Comparison of ENCODE assay signal across 15 cellular contexts in genomic region chr7:149866817-149867447, GRCh38. TPM values are rescaled to one million over a fixed set of nuclear protein-coding genes. Genes with fewer than 3 reads are reported as not detected.
DNase-seq lines count a peak whose midpoint lies in the region; ATAC-seq, FAIRE-seq and TF ChIP-seq lines count a peak whose summit lies in the region.
"Had no signal": no experiment of that assay in that cellular context is flagged by ENCODE, and none has a peak within 500 bp of the region (broad histone marks: within the 10 kb centered on the region; RNA-seq: fewer than 3 reads in every experiment).

No MANE protein-coding gene starts in this region.

- peaks cover 20% of the 10 kb centered on the region for H3K36me3 Mint-ChIP-seq in activated CD4-positive, alpha-beta T cell treated with anti-CD3 and anti-CD28 coated beads for 36 hours (ENCODE audit: low read depth)
- H3K36me3 Mint-ChIP-seq in astrocyte (ENCODE audit: low read depth, unreplicated experiment): peaks cover 12% of the 10 kb centered on the region
- H3K36me3 Mint-ChIP-seq in naive thymus-derived CD8-positive, alpha-beta T cell: peaks cover 0 to 10% (median 9%) of the 10 kb centered on the region in 3 donors

- H3K4me1 Mint-ChIP-seq in activated CD4-positive, alpha-beta T cell treated with anti-CD3 and anti-CD28 coated beads for 36 hours: peaks cover 81% of the 10 kb centered on the region
- peaks cover 5% of the 10 kb centered on the region for H3K4me1 Mint-ChIP-seq in astrocyte (ENCODE audit: low read depth, unreplicated experiment)
- peaks cover 45 to 99% (median 94%) of the 10 kb centered on the region in 4 donors for H3K4me1 Mint-ChIP-seq in naive thymus-derived CD8-positive, alpha-beta T cell

- H3K4me3 ChIP-seq in astrocyte (ENCODE audit: insufficient read depth, low read depth, low read length) (no peak overlapping the region), SJCRH30 (no peak overlapping the region)
- H3K4me3 ChIP-seq: A549, coronary artery, heart right ventricle had no signal

- no peak for ATAC-seq in activated CD4-positive, alpha-beta T cell treated with anti-CD3 and anti-CD28 coated beads for 36 hours
- ATAC-seq in naive thymus-derived CD8-positive, alpha-beta T cell: no peak
- ATAC-seq in HG03565 (IDR thresholded peaks at IDR 0.05; ENCODE audit: unreplicated experiment) (no peak), HG02852 (IDR thresholded peaks at IDR 0.05; ENCODE audit: unreplicated experiment) (no peak)
- ATAC-seq: A549 had no signal

- POLR2A ChIA-PET in activated CD4-positive, alpha-beta T cell treated with anti-CD3 and anti-CD28 coated beads for 36 hours (lab: Charles Lee): interaction anchor here (1.1 kb wide), 1 partner anchor 12 kb away, joined by 3 read pairs; no protein-coding TSS in a partner anchor
- POLR2A ChIA-PET in naive thymus-derived CD8-positive, alpha-beta T cell (lab: Charles Lee): interaction anchor here (0.9 to 13.7 kb wide), 6 partner anchors 9 to 26 kb away, joined by 3 to 241 read pairs (median 15); partner anchors contain the start of gene ZNF862

- no peak overlapping the region for H2AFZ ChIP-seq in astrocyte (ENCODE audit: low read depth, low read length)

- no peak overlapping the region for H3K9ac ChIP-seq in astrocyte (ENCODE audit: low read length)

- H3K4me2 ChIP-seq in astrocyte (ENCODE audit: low read length): no peak overlapping the region
- H3K4me2 ChIP-seq: A549 had no signal

- no peaks in the 10 kb centered on the region for H3K27me3 Mint-ChIP-seq in activated CD4-positive, alpha-beta T cell treated with anti-CD3 and anti-CD28 coated beads for 36 hours
- peaks cover 9% of the 10 kb centered on the region for H3K27me3 Mint-ChIP-seq in astrocyte (ENCODE audit: low read depth, unreplicated experiment)
- no peaks in the 10 kb centered on the region for H3K27me3 Mint-ChIP-seq in naive thymus-derived CD8-positive, alpha-beta T cell
- H3K27me3 Mint-ChIP-seq: type B pancreatic cell had no signal

- TF ChIP-seq CTCF in astrocyte (IDR thresholded peaks at IDR 0.05; ENCODE audit: insufficient read depth, low read depth, low read length): no peak

- H3K27me3 ChIP-seq in astrocyte (ENCODE audit: insufficient read depth, low read length): no peaks in the 10 kb centered on the region
- no peaks in the 10 kb centered on the region for H3K27me3 ChIP-seq in SJCRH30
- H3K27me3 ChIP-seq: heart right ventricle had no signal

- no peaks in the 10 kb centered on the region for H3K9me3 Mint-ChIP-seq in activated CD4-positive, alpha-beta T cell treated with anti-CD3 and anti-CD28 coated beads for 36 hours (ENCODE audit: low read depth)
- no peaks in the 10 kb centered on the region for H3K9me3 Mint-ChIP-seq in astrocyte (ENCODE audit: unreplicated experiment)
- H3K9me3 Mint-ChIP-seq in naive thymus-derived CD8-positive, alpha-beta T cell: no peaks in the 10 kb centered on the region
- H3K9me3 Mint-ChIP-seq: type B pancreatic cell had no signal

- H3K36me3 ChIP-seq in astrocyte (ENCODE audit: insufficient read depth, low read length) (no peaks in the 10 kb centered on the region), SJCRH30 (no peaks in the 10 kb centered on the region)

- H3K9me3 ChIP-seq in astrocyte (ENCODE audit: insufficient read depth, low read depth, low read length): no peaks in the 10 kb centered on the region
- no peaks in the 10 kb centered on the region for H3K9me3 ChIP-seq in SJCRH30 (replicated peaks)
- H3K9me3 ChIP-seq: A549, heart right ventricle had no signal

- CTCF ChIA-PET in activated CD4-positive, alpha-beta T cell treated with anti-CD3 and anti-CD28 coated beads for 36 hours (lab: Charles Lee): interaction anchor here (0.8 kb wide), 1 partner anchor 241 kb away, joined by 3 read pairs; no protein-coding TSS in a partner anchor

- FAIRE-seq in astrocyte (lab: Jason Lieb, UNC): no peak
- FAIRE-seq: A549, G401.6 had no signal

- H3K27ac ChIP-seq in astrocyte (ENCODE audit: low read depth, low read length) (no peak overlapping the region), SJCRH30 (no peak overlapping the region)
- H3K27ac ChIP-seq: A549, coronary artery had no signal

- H3K4me3 Mint-ChIP-seq in activated CD4-positive, alpha-beta T cell treated with anti-CD3 and anti-CD28 coated beads for 36 hours: no peak overlapping the region
- H3K4me3 Mint-ChIP-seq in astrocyte (ENCODE audit: unreplicated experiment): no peak overlapping the region
- H3K4me3 Mint-ChIP-seq in naive thymus-derived CD8-positive, alpha-beta T cell: peak overlapping the region; percentile 60 to 87 (median 78)
- H3K4me3 Mint-ChIP-seq: type B pancreatic cell had no signal

- no peaks in the 10 kb centered on the region for H3K4me1 ChIP-seq in astrocyte (ENCODE audit: insufficient read depth, low read length)
- no peaks in the 10 kb centered on the region for H3K4me1 ChIP-seq in SJCRH30
- H3K4me1 ChIP-seq: A549 had no signal

- H3K79me2 ChIP-seq in astrocyte (ENCODE audit: insufficient read depth, low read length): no peaks in the 10 kb centered on the region

- intact Hi-C loops in activated CD4-positive, alpha-beta T cell treated with anti-CD3 and anti-CD28 coated beads for 36 hours (cut with DNase I, micrococcal nuclease): no loop called here

- H3K27ac Mint-ChIP-seq in activated CD4-positive, alpha-beta T cell treated with anti-CD3 and anti-CD28 coated beads for 36 hours: peak overlapping the region; percentile 89
- H3K27ac Mint-ChIP-seq in astrocyte (ENCODE audit: unreplicated experiment): no peak overlapping the region
- H3K27ac Mint-ChIP-seq in naive thymus-derived CD8-positive, alpha-beta T cell: peak overlapping the region; percentile 91 to 99 (median 98)
- H3K27ac Mint-ChIP-seq: type B pancreatic cell had no signal

- no peak for DNase-seq in activated CD4-positive, alpha-beta T cell treated with anti-CD3 and anti-CD28 coated beads for 36 hours
- DNase-seq in activated CD4-positive, alpha-beta T cell treated with anti-CD3 and anti-CD28 coated beads for 1 hour: no peak
- DNase-seq in MV-4-11 (lab: John Stamatoyannopoulos, UW) (peak; percentile 24), astrocyte (ENCODE audit: low read depth) (peak; percentile 52), SJCRH30 (no peak)
- DNase-seq in naive thymus-derived CD8-positive, alpha-beta T cell: peak in 3 of 10 donors; percentile 22 to 34 (median 34)
- DNase-seq: activated CD8-positive, alpha-beta memory T cell treated with anti-CD3 and anti-CD28 coated beads, Interleukin-2, amount 50 U/mL, for 4 hours; NCI-H524 had no signal

- H4K20me1 ChIP-seq in astrocyte (ENCODE audit: insufficient read depth, low read length): no peaks in the 10 kb centered on the region

RNA-seq across cellular contexts. Expression of gene ATP6V0E2, which starts 6.8 kb away (rescaled TPM):
- total RNA-seq in activated CD4-positive, alpha-beta T cell treated with anti-CD3 and anti-CD28 coated beads for 36 hours: 10 to 100 TPM; 33.9 to 41.3 TPM
- 14.2 and 16.0 TPM in 2 replicates for total RNA-seq in astrocyte
- total RNA-seq in naive thymus-derived CD8-positive, alpha-beta T cell: 10 to 100 TPM; 81.7 to 90.5 TPM
- polyA plus RNA-seq in naive thymus-derived CD8-positive, alpha-beta T cell: 100 to 1,000 TPM; 209 to 253 (median 246) TPM
- 3.4 and 3.6 TPM in 2 replicates for total RNA-seq in SJCRH30 (2014; rRNA removed; shearing (Covaris generic))

RNA-seq across cellular contexts. Expression of gene ZNF862, which starts 28.8 kb away (rescaled TPM):
- total RNA-seq in activated CD4-positive, alpha-beta T cell treated with anti-CD3 and anti-CD28 coated beads for 36 hours: 10 to 100 TPM; 17.6 to 18.3 TPM
- total RNA-seq in astrocyte: 11.0 and 13.2 TPM in 2 replicates
- total RNA-seq in naive thymus-derived CD8-positive, alpha-beta T cell: 10 to 100 TPM; 82.9 to 88.4 TPM
- polyA plus RNA-seq in naive thymus-derived CD8-positive, alpha-beta T cell: 10 to 100 TPM in 1 of 3 donors, 1 to 10 TPM in 2; 6.1 to 10.6 (median 9.6) TPM
- 1.0 and 2.7 TPM in 2 replicates for total RNA-seq in SJCRH30 (2014; rRNA removed; shearing (Covaris generic))

Comparison
In these comparisons a context has a peak if more than half of its experiments do, and no peak if none do; other contexts are left out.
1. DNase-seq: peak in MV-4-11 (single experiment) and astrocyte (single experiment); none in activated CD4-positive, alpha-beta T cell treated with anti-CD3 and anti-CD28 coated beads for 36 hours (single experiment), activated CD4-positive, alpha-beta T cell treated with anti-CD3 and anti-CD28 coated beads for 1 hour (single experiment) and SJCRH30 (0 of 2).
2. H3K4me3 Mint-ChIP-seq: peak in naive thymus-derived CD8-positive, alpha-beta T cell (10 of 10); none in activated CD4-positive, alpha-beta T cell treated with anti-CD3 and anti-CD28 coated beads for 36 hours (single experiment) and astrocyte (single experiment).